Comparison of ENCODE assay signal across 34 cellular contexts in the genomic region with DNA sequence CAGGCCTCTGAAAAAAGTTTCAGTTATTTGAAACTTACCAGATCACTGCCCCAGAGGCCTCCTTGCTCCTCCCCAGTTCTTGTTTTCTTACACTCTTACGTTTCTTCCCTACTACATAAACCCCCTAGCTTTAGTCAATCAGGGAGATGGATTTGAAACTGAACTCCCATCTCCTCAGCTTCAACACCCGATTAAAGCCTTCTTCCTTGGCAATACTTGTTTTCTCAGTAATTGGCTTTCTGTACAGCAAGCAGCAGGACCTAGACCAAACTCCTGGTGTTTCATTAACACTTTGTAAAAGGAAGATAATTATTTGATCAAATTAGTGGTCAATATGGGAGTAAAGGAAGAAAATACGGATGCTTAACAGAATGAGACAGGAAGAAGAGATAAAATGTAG.
"Had no signal": no experiment of that assay in that cellular context is flagged by ENCODE, and none has a peak within 500 bp of the region (broad histone marks: within the 10 kb centered on the region; RNA-seq: fewer than 3 reads in every experiment).

No MANE protein-coding gene starts in this region.

- H3K4me2 ChIP-seq: KMS-11 had no signal

- H3K36me3 ChIP-seq: MG63 had no signal

- H3K27me3 ChIP-seq: MG63 had no signal

- H3K4me3 ChIP-seq: MG63 had no signal

- H3K9ac ChIP-seq: KMS-11 had no signal

- H3K9me3 ChIP-seq: MG63 had no signal

- H3K27ac ChIP-seq: KMS-11 had no signal

- DNase-seq: Karpas-422, Kasumi-1, MG63, MM.1S, MV-4-11, NCI-H1048, NCI-H1092, NCI-H1092 treated with DMSO at 0.1 percent for 48 hours, NCI-H1105, NCI-H1105 treated with DMSO at 0.1 percent for 48 hours, NCI-H1417, NCI-H1417 treated with DMSO at 0.1 percent for 48 hours, NCI-H1436, NCI-H1436 treated with DMSO at 0.1 percent for 48 hours, NCI-H146, NCI-H1694, NCI-H1694 treated with DMSO at 0.1 percent for 48 hours, NCI-H187, NCI-H187 treated with DMSO at 0.1 percent for 48 hours, NCI-H1930, NCI-H2029, NCI-H2029 treated with DMSO at 0.1 percent for 48 hours, NCI-H2081, NCI-H2081 treated with DMSO at 0.1 percent for 48 hours, NCI-H2107, NCI-H2171, NCI-H2171 treated with DMSO at 0.1 percent for 48 hours, NCI-H2227 treated with DMSO at 0.1 percent for 48 hours, NCI-H226, NCI-H345, NCI-H446, NCI-H446 treated with DMSO at 0.1 percent for 48 hours, NCI-H510A had no signal
